In genomic region chr9:108813951-108814601, GRCh38 we compare ENCODE assay signal across 9 cellular contexts. TPM values are rescaled to one million over a fixed set of nuclear protein-coding genes. Genes with fewer than 3 reads are reported as not detected.
DNase-seq lines count a peak whose midpoint lies in the region; ATAC-seq lines count a peak whose summit lies in the region.
"Had no signal": no experiment of that assay in that cellular context is flagged by ENCODE, and none has a peak within 500 bp of the region (broad histone marks: within the 10 kb centered on the region; RNA-seq: fewer than 3 reads in every experiment).

No MANE protein-coding gene starts in this region.

- ATAC-seq in HG03025 (IDR thresholded peaks at IDR 0.05; ENCODE audit: low FRiP score, unreplicated experiment) = no peak
- ATAC-seq in GM18873 (IDR thresholded peaks at IDR 0.05; ENCODE audit: low FRiP score, unreplicated experiment) = no peak
- ATAC-seq in HG03095 (IDR thresholded peaks at IDR 0.05; ENCODE audit: unreplicated experiment) = no peak

- peak; percentile 22 for DNase-seq in GM04503 (ENCODE audit: low read depth)
- peak; percentile 2 for DNase-seq in NCI-H1694 (lab: John Stamatoyannopoulos, UW)
- DNase-seq in cerebellum (ENCODE audit: low spot score) = peak; percentile 19
- peak; percentile 54 for DNase-seq in midbrain (lab: John Stamatoyannopoulos, UW)
- DNase-seq in activated CD4-positive, alpha-beta T cell treated with anti-CD3 and anti-CD28 coated beads for 48 hours = no peak

RNA-seq across cellular contexts. Expression of gene ACTL7B, which starts 41.7 kb away (rescaled TPM):
- not detected for total RNA-seq in cerebellum
- total RNA-seq: lower leg skin had no signal

RNA-seq across cellular contexts. Expression of gene ACTL7A, which starts 48.0 kb away (rescaled TPM):
- not detected for total RNA-seq in cerebellum
- total RNA-seq: lower leg skin had no signal
